In genomic region chr21:25369524-25370300, GRCh38 we compare ENCODE assay signal across 14 cellular contexts.
DNase-seq lines count a peak whose midpoint lies in the region; ATAC-seq lines count a peak whose summit lies in the region.
"Had no signal": no experiment of that assay in that cellular context is flagged by ENCODE, and none has a peak within 500 bp of the region (broad histone marks: within the 10 kb centered on the region; RNA-seq: fewer than 3 reads in every experiment).

No MANE protein-coding gene starts in this region.

- peak; percentile 81 for DNase-seq in ELR (ENCODE audit: low read depth)
- DNase-seq in RPMI7951 (ENCODE audit: low read depth) = peak; percentile 1
- DNase-seq in epithelial cell of prostate (ENCODE audit: low read depth, low spot score) = no peak
- DNase-seq in renal cortical epithelial cell (ENCODE audit: low read depth) = peak; percentile 30
- no peak for DNase-seq in NCI-H774 (lab: John Stamatoyannopoulos, UW)
- no peak for DNase-seq in dermis blood vessel endothelial cell
- DNase-seq in GM19238 (ENCODE audit: insufficient read length, low spot score) = no peak
- DNase-seq: CD4-positive, CD25-positive, alpha-beta regulatory T cell; MM.1S; NCI-H2029 treated with DMSO at 0.1 percent for 48 hours; Right ventricle myocardium superior had no signal

- peak overlapping the region; percentile 79 for H3K27ac ChIP-seq in epithelial cell of prostate
- H3K27ac ChIP-seq: dorsolateral prefrontal cortex had no signal

- no peak for ATAC-seq in HG02981 (IDR thresholded peaks at IDR 0.05; ENCODE audit: unreplicated experiment)
- ATAC-seq: gastroesophageal sphincter had no signal

Comparison
In these comparisons a context has a peak if more than half of its experiments do, and no peak if none do; other contexts are left out.
1. DNase-seq: peak in ELR (single experiment), RPMI7951 (single experiment) and renal cortical epithelial cell (single experiment); none in epithelial cell of prostate (single experiment), NCI-H774 (single experiment), dermis blood vessel endothelial cell (single experiment) and GM19238 (single experiment).